ENCODE assay signal across 13 cellular contexts in genomic region chr5:57488308-57488955, GRCh38. TPM values are rescaled to one million over a fixed set of nuclear protein-coding genes. Genes with fewer than 3 reads are reported as not detected.
A peak's percentile ranks its signal among the peaks of the same experiment; 100 is the strongest.
DNase-seq lines count a peak whose midpoint lies in the region; ATAC-seq and TF ChIP-seq lines count a peak whose summit lies in the region.
"Had no signal": no experiment of that assay in that cellular context is flagged by ENCODE, and none has a peak within 500 bp of the region (broad histone marks: within the 10 kb centered on the region; RNA-seq: fewer than 3 reads in every experiment).

No MANE protein-coding gene starts in this region.

- CTCF ChIA-PET in SK-N-SH (lab: Yijun Ruan, JAX): interaction anchor here (1.5 to 2.7 kb wide), 3 partner anchors 10 to 190 kb away, joined by 5 to 12 read pairs (median 11); no protein-coding TSS in a partner anchor

- no peaks in the 10 kb centered on the region for H3K9me3 ChIP-seq in SK-N-SH
- no peaks in the 10 kb centered on the region for H3K9me3 ChIP-seq in right cardiac atrium (ENCODE audit: control insufficient read depth, low read length)
- H3K9me3 ChIP-seq: lower lobe of right lung had no signal

- no peaks in the 10 kb centered on the region for H3K9me3 Mint-ChIP-seq in activated T-cell treated with anti-CD3 and anti-CD28 coated beads, Interleukin-2, amount 50 U/mL, for 24 hours

- no peak for TF ChIP-seq RAD21 in SK-N-SH (IDR thresholded peaks at IDR 0.05; ENCODE audit: low read length)

- H3K36me3 Mint-ChIP-seq in activated T-cell treated with anti-CD3 and anti-CD28 coated beads, Interleukin-2, amount 50 U/mL, for 24 hours (ENCODE audit: low read depth): no peaks in the 10 kb centered on the region

- ATAC-seq in GM21447 (IDR thresholded peaks at IDR 0.05; ENCODE audit: unreplicated experiment) (peak; percentile 72), right cardiac atrium (peak; percentile 60 to 87)
- ATAC-seq: lower lobe of right lung had no signal

- H3K4me3 ChIP-seq in ACC112 (ENCODE audit: low read depth, low read length): peak overlapping the region; percentile 52; the same call in 1 of the 2 replicates
- H3K4me3 ChIP-seq in SK-N-SH (ENCODE audit: low read depth in 2 of 2, low read length in 1 of 2): no peak overlapping the region; a peak in 1 of 4 replicates
- no peak overlapping the region for H3K4me3 ChIP-seq in right cardiac atrium (ENCODE audit: low read length)
- H3K4me3 ChIP-seq: lower lobe of right lung had no signal

- no peaks in the 10 kb centered on the region for H3K9me2 ChIP-seq in SK-N-SH

- peak overlapping the region; percentile 86 for H3K27ac ChIP-seq in ACC112 (ENCODE audit: low read depth, low read length)
- peak overlapping the region; percentile 87 to 91 for H3K27ac ChIP-seq in SK-N-SH (ENCODE audit: low read depth in 2 of 2, low read length in 1 of 2)
- no peak overlapping the region for H3K27ac ChIP-seq in right cardiac atrium (ENCODE audit: low read length)
- H3K27ac ChIP-seq: lower lobe of right lung had no signal

- H3K4me2 ChIP-seq in SK-N-SH: peak overlapping the region; percentile 44

- intact Hi-C loops in right cardiac atrium (cut with DNase I): no loop called here

- peak overlapping the region; percentile 38; the same call in 1 of the 2 replicates for H3K9ac ChIP-seq in SK-N-SH

- H3F3A ChIP-seq in SK-N-SH (replicated peaks; ENCODE audit: insufficient read depth): peaks cover 17% of the 10 kb centered on the region

- no peaks in the 10 kb centered on the region for H3K27me3 Mint-ChIP-seq in activated T-cell treated with anti-CD3 and anti-CD28 coated beads, Interleukin-2, amount 50 U/mL, for 24 hours

- 35% methylated on average over 9 of the region's 9 CpGs for WGBS in SK-N-SH (ENCODE audit: low lambda C conversion rate)
- 49% methylated on average over 9 of the region's 9 CpGs for WGBS in right cardiac atrium

- H3K36me3 ChIP-seq in ACC112 (ENCODE audit: insufficient read depth, low read length) (no peaks in the 10 kb centered on the region), SK-N-SH (replicated peaks in 1 of 2; ENCODE audit: control insufficient read depth in 1 of 2, insufficient read depth in 2 of 2, low read length in 1 of 2) (no peaks in the 10 kb centered on the region)
- H3K36me3 ChIP-seq: lower lobe of right lung had no signal

- H2AFZ ChIP-seq in ACC112 (ENCODE audit: low read length, unreplicated experiment) (peak overlapping the region; percentile 66), SK-N-SH (ENCODE audit: low read depth) (peak overlapping the region; percentile 50; the same call in 1 of the 2 replicates)

- H3K27ac Mint-ChIP-seq in activated T-cell treated with anti-CD3 and anti-CD28 coated beads, Interleukin-2, amount 50 U/mL, for 24 hours: no peak overlapping the region

- TF ChIP-seq CTCF in SK-N-SH (IDR thresholded peaks at IDR 0.05): no peak

- POLR2A ChIA-PET in SK-N-SH (lab: Yijun Ruan, JAX): no interaction called here

- peaks cover 3% of the 10 kb centered on the region for H3K4me1 Mint-ChIP-seq in activated T-cell treated with anti-CD3 and anti-CD28 coated beads, Interleukin-2, amount 50 U/mL, for 24 hours (ENCODE audit: low read depth)

- H4K20me1 ChIP-seq in SK-N-SH (ENCODE audit: insufficient read depth): no peaks in the 10 kb centered on the region

- peaks cover 32% of the 10 kb centered on the region for H3K4me1 ChIP-seq in ACC112 (ENCODE audit: control insufficient read depth, insufficient read depth, low read length, unreplicated experiment)
- peaks cover 16 to 22% of the 10 kb centered on the region in 2 experiments for H3K4me1 ChIP-seq in SK-N-SH (ENCODE audit: control insufficient read depth in 1 of 2, insufficient read depth in 2 of 2, low read depth in 1 of 2, low read length in 1 of 2)
- H3K4me1 ChIP-seq in right cardiac atrium (ENCODE audit: control insufficient read depth, insufficient read depth, low read length): peaks cover 2% of the 10 kb centered on the region
- H3K4me1 ChIP-seq: lower lobe of right lung had no signal

- no peak for DNase-seq in SK-N-SH
- DNase-seq in right cardiac atrium: no peak
- DNase-seq in activated T-cell treated with anti-CD3 and anti-CD28 coated beads, Interleukin-2, amount 50 U/mL, for 24 hours: no peak
- DNase-seq in NCI-H146 (lab: John Stamatoyannopoulos, UW): no peak
- no peak for DNase-seq in amniotic stem cell (lab: John Stamatoyannopoulos, UW)
- no peak for DNase-seq in activated CD8-positive, alpha-beta memory T cell treated with anti-CD3 and anti-CD28 coated beads, Interleukin-2, amount 50 U/mL, for 4 hours
- DNase-seq: C1 segment of cervical spinal cord; lower lobe of right lung; stimulated activated CD4-positive, alpha-beta T cell treated with anti-CD3 and anti-CD28 coated beads, Interleukin-2, amount 100 ng/mL, for 48 hours had no signal

- no peaks in the 10 kb centered on the region for H3K79me2 ChIP-seq in ACC112 (ENCODE audit: control insufficient read depth, insufficient read depth, low read length, unreplicated experiment)
- no peaks in the 10 kb centered on the region for H3K79me2 ChIP-seq in SK-N-SH (ENCODE audit: insufficient read depth)

- TF ChIP-seq EP300 in SK-N-SH (IDR thresholded peaks at IDR 0.05; ENCODE audit: borderline replicate concordance in 1 of 2, low read depth in 1 of 2, low read length in 1 of 2): peak; percentile 41 to 82; a peak in 2 of 4 replicates

- H3K4me3 Mint-ChIP-seq in activated T-cell treated with anti-CD3 and anti-CD28 coated beads, Interleukin-2, amount 50 U/mL, for 24 hours: no peak overlapping the region

- no peaks in the 10 kb centered on the region for H3K27me3 ChIP-seq in ACC112 (ENCODE audit: insufficient read depth, low read length)
- no peaks in the 10 kb centered on the region for H3K27me3 ChIP-seq in SK-N-SH (ENCODE audit: insufficient read depth)
- no peaks in the 10 kb centered on the region for H3K27me3 ChIP-seq in right cardiac atrium (ENCODE audit: control insufficient read depth, insufficient read depth)

TF ChIP-seq in SK-N-SH, 30 proteins besides CTCF, POLR2A, EP300 and RAD21:
- TF ChIP-seq TAF1 (IDR thresholded peaks at IDR 0.05; ENCODE audit: borderline replicate concordance, low read depth, low read length): peak; percentile 45; the same call in 1 of the 2 replicates
- TF ChIP-seq JUND (IDR thresholded peaks at IDR 0.05): peak; percentile 85
- peak; percentile 73; the same call in 1 of the 2 replicates for TF ChIP-seq FOSL2 (IDR thresholded peaks at IDR 0.05; ENCODE audit: borderline replicate concordance, low read depth)
- TF ChIP-seq MAX (IDR thresholded peaks at IDR 0.05; ENCODE audit: low read depth): peak; percentile 60; the same call in 1 of the 2 replicates
- TF ChIP-seq RXRA (IDR thresholded peaks at IDR 0.05; ENCODE audit: borderline replicate concordance, low read depth): peak; percentile 59; the same call in 1 of the 2 replicates
- TF ChIP-seq TCF12 (IDR thresholded peaks at IDR 0.05): peak; percentile 93
- TF ChIP-seq PBX3 (IDR thresholded peaks at IDR 0.05): peak; percentile 93
- no peak for TF ChIP-seq SMC3 (IDR thresholded peaks at IDR 0.05; ENCODE audit: low read depth, low read length)
- no peak for TF ChIP-seq MEF2A (IDR thresholded peaks at IDR 0.05; ENCODE audit: borderline replicate concordance, low read depth)
- TF ChIP-seq NFIC (IDR thresholded peaks at IDR 0.05; ENCODE audit: borderline replicate concordance): peak; percentile 52
- no peak for TF ChIP-seq IRF3 (IDR thresholded peaks at IDR 0.05; ENCODE audit: low read depth, low read length)
- TF ChIP-seq POLR2AphosphoS5 (IDR thresholded peaks at IDR 0.05; ENCODE audit: low read depth, low read length): peak; percentile 70; the same call in 1 of the 2 replicates

RNA-seq across cellular contexts. Expression of gene ACTBL2, which starts 5.8 kb away (rescaled TPM):
- 0.99 and 1.0 TPM in 2 replicates for polyA plus RNA-seq in SK-N-SH (2012; rRNA removed)
- polyA plus RNA-seq in SK-N-SH (2012; cell fraction: cytosol; rRNA removed): 0.80 and 0.85 TPM in 2 replicates
- polyA plus RNA-seq in SK-N-SH (2012; cell fraction: nucleus; rRNA removed): 0.65 and 1.1 TPM in 2 replicates
- total RNA-seq in right cardiac atrium: not detected
- polyA plus RNA-seq in right cardiac atrium: not detected
- total RNA-seq: lower lobe of right lung, OCI-LY7, urinary bladder had no signal
- polyA plus RNA-seq: urinary bladder had no signal
